Comparison of ENCODE assay signal across 16 cellular contexts in the genomic region with DNA sequence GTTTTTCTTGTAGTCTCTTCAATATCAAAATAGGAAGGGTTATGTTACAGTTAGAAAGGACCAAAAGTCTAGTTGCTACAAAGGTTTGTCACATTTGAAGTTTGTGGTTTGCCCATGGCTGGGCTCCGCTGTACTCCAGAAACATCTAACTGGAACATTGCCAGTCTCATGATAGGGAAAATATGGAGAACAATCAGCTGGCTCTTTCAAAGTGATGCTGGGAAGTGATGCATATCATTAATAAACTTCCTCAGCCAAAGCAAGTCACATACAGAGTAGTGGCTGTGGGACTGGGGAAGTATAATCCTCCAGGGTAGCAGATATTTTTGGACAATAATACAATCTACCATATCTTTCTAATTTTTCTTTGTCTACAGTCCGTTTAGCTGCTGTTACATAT. TPM values are rescaled to one million over a fixed set of nuclear protein-coding genes. Genes with fewer than 3 reads are reported as not detected.
DNase-seq lines count a peak whose midpoint lies in the region; ATAC-seq and TF ChIP-seq lines count a peak whose summit lies in the region.
"Had no signal": no experiment of that assay in that cellular context is flagged by ENCODE, and none has a peak within 500 bp of the region (broad histone marks: within the 10 kb centered on the region; RNA-seq: fewer than 3 reads in every experiment).

No MANE protein-coding gene starts in this region.

- no peaks in the 10 kb centered on the region for H3K9me3 Mint-ChIP-seq in osteocyte (ENCODE audit: unreplicated experiment)
- H3K9me3 Mint-ChIP-seq: activated naive CD4-positive, alpha-beta T cell treated with anti-CD3 and anti-CD28 coated beads for 36 hours; CD4-positive, CD25-positive, alpha-beta regulatory T cell had no signal

- H3K4me3 Mint-ChIP-seq in osteocyte (ENCODE audit: unreplicated experiment), result no peak overlapping the region
- H3K4me3 Mint-ChIP-seq: activated CD4-positive, alpha-beta T cell treated with anti-CD3 and anti-CD28 coated beads for 36 hours; activated naive CD4-positive, alpha-beta T cell treated with anti-CD3 and anti-CD28 coated beads for 36 hours; CD4-positive, CD25-positive, alpha-beta regulatory T cell had no signal

- no peaks in the 10 kb centered on the region for H3K27me3 Mint-ChIP-seq in osteocyte (ENCODE audit: unreplicated experiment)
- H3K27me3 Mint-ChIP-seq: activated CD4-positive, alpha-beta T cell treated with anti-CD3 and anti-CD28 coated beads for 36 hours; CD4-positive, CD25-positive, alpha-beta regulatory T cell had no signal

- H3K4me3 ChIP-seq in choroid plexus epithelial cell (ENCODE audit: low read depth, low read length), result no peak overlapping the region
- H3K4me3 ChIP-seq: pancreas, SJSA1, thyroid gland had no signal

- H3K27ac Mint-ChIP-seq in osteocyte (ENCODE audit: unreplicated experiment), result peak overlapping the region; percentile 7
- H3K27ac Mint-ChIP-seq: activated naive CD4-positive, alpha-beta T cell treated with anti-CD3 and anti-CD28 coated beads for 36 hours; CD4-positive, CD25-positive, alpha-beta regulatory T cell had no signal

- H3K4me1 Mint-ChIP-seq in osteocyte (ENCODE audit: unreplicated experiment), result peaks cover 2% of the 10 kb centered on the region

- TF ChIP-seq CTCF in choroid plexus epithelial cell (conservative IDR thresholded peaks at IDR 0.05; ENCODE audit: low read depth, low read length) (no peak), osteocyte (IDR thresholded peaks at IDR 0.05) (no peak)

- DNase-seq in NCI-H1105 (lab: John Stamatoyannopoulos, UW), result peak; percentile 1
- no peak for DNase-seq in NCI-H1105 treated with DMSO at 0.1 percent for 48 hours (lab: John Stamatoyannopoulos, UW)
- DNase-seq in choroid plexus epithelial cell (ENCODE audit: low read depth), result peak; percentile 50
- no peak for DNase-seq in osteocyte (ENCODE audit: extremely low spot score, unreplicated experiment)
- no peak for DNase-seq in activated CD4-positive, alpha-beta T cell treated with anti-CD3 and anti-CD28 coated beads, Interleukin-2, amount 50 U/mL, for 1 hour
- DNase-seq: activated CD4-positive, alpha-beta T cell treated with anti-CD3 and anti-CD28 coated beads for 36 hours; activated CD8-positive, alpha-beta memory T cell treated with anti-CD3 and anti-CD28 coated beads, Interleukin-2, amount 50 U/mL, for 4 hours; activated naive CD4-positive, alpha-beta T cell treated with anti-CD3 and anti-CD28 coated beads for 36 hours; brain microvascular endothelial cell; CD4-positive, CD25-positive, alpha-beta regulatory T cell; NCI-H146; pancreas; T1000; thyroid gland had no signal

- no peak for ATAC-seq in HG03354 (IDR thresholded peaks at IDR 0.05; ENCODE audit: poor library complexity, severe bottlenecking, unreplicated experiment)
- ATAC-seq: activated CD4-positive, alpha-beta T cell treated with anti-CD3 and anti-CD28 coated beads for 36 hours had no signal

- peaks cover 30% of the 10 kb centered on the region for H3K36me3 Mint-ChIP-seq in osteocyte (ENCODE audit: unreplicated experiment)

RNA-seq across cellular contexts. Expression of a gene that starts 8.8 kb away (rescaled TPM):
- total RNA-seq in osteocyte, result 548 and 565 TPM in 2 replicates

RNA-seq across cellular contexts. Expression of a gene that starts 58.4 kb away (rescaled TPM):
- 19.7 and 25.3 TPM in 2 replicates for total RNA-seq in osteocyte

RNA-seq across cellular contexts. Expression of a gene that starts 58.5 kb away (rescaled TPM):
- total RNA-seq in osteocyte, result 16.7 and 19.6 TPM in 2 replicates

RNA-seq across cellular contexts. Expression of a gene that starts 58.5 kb away (rescaled TPM):
- 64.1 and 73.4 TPM in 2 replicates for total RNA-seq in osteocyte
- total RNA-seq: CD4-positive, CD25-positive, alpha-beta regulatory T cell had no signal

Comparison
In these comparisons a context has a peak if more than half of its experiments do, and no peak if none do; other contexts are left out.
1. DNase-seq: peak in NCI-H1105 (single experiment) and choroid plexus epithelial cell (single experiment); none in NCI-H1105 treated with DMSO at 0.1 percent for 48 hours (single experiment), osteocyte (single experiment) and activated CD4-positive, alpha-beta T cell treated with anti-CD3 and anti-CD28 coated beads, Interleukin-2, amount 50 U/mL, for 1 hour (single experiment).